32 cellular contexts compared by ENCODE assay signal in the genomic region with DNA sequence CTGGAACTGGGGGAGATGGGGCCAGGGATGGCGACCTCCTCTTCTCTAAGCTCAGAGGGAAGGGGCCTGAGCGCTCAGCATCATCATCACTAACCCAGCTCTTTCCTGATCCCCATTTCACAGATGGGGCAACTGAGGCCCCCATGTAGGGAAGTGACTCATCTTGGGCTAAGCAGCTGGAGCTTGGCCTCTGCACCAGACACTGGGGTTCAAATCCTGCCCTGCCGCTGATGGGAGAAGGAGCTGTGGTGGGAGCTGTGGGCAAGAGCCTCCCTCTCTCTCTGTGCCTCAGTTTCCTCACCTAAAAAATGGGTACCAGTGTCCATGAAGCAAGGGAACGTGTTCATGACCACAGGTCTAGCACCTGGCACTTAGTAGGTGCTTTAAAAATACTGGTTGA. TPM values are rescaled to one million over a fixed set of nuclear protein-coding genes. Genes with fewer than 3 reads are reported as not detected.
"Had no signal": no experiment of that assay in that cellular context is flagged by ENCODE, and none has a peak within 500 bp of the region (broad histone marks: within the 10 kb centered on the region; RNA-seq: fewer than 3 reads in every experiment).

No MANE protein-coding gene starts in this region.

- H3K36me3 ChIP-seq: brain microvascular endothelial cell, esophagus muscularis mucosa, gastrocnemius medialis, heart left ventricle had no signal

- H3K4me1 ChIP-seq: gastrocnemius medialis had no signal

- H3K27ac ChIP-seq: brain microvascular endothelial cell, coronary artery, dorsolateral prefrontal cortex, esophagus muscularis mucosa, foreskin keratinocyte, gastrocnemius medialis, heart left ventricle, VCaP had no signal

- ATAC-seq: activated T-helper 17 cell treated with anti-CD3 and anti-CD28 coated beads, Interleukin-2, amount 50 U/mL, for 72 hours; foreskin keratinocyte; gastrocnemius medialis; heart left ventricle; WTC11 had no signal

- H3K27me3 ChIP-seq: brain microvascular endothelial cell had no signal

- H3K4me3 ChIP-seq: coronary artery, dorsolateral prefrontal cortex, esophagus muscularis mucosa, gastrocnemius medialis, heart left ventricle had no signal

- H3K9me3 ChIP-seq: esophagus muscularis mucosa, gastrocnemius medialis, heart left ventricle had no signal

- DNase-seq: activated CD4-positive, alpha-beta memory T cell treated with anti-CD3 and anti-CD28 coated beads, Interleukin-2, amount 10 ng/mL, durations not matched to agents 7 days and 5 days; activated CD4-positive, alpha-beta T cell treated with anti-CD3 and anti-CD28 coated beads for 1 hour; activated CD4-positive, alpha-beta T cell treated with anti-CD3 and anti-CD28 coated beads for 4 hours; activated CD4-positive, alpha-beta T cell treated with anti-CD3 and anti-CD28 coated beads, Interleukin-2, amount 10 ng/mL, durations not matched to agents 7 days and 5 days; activated CD4-positive, alpha-beta T cell treated with anti-CD3 and anti-CD28 coated beads, Interleukin-2, amount 50 U/mL, for 4 hours; activated CD8-positive, alpha-beta memory T cell treated with anti-CD3 and anti-CD28 coated beads, Interleukin-2, amount 50 U/mL, for 48 hours; activated effector memory CD4-positive, alpha-beta T cell treated with Interleukin-2 at 50 U/mL for 16 hours; activated gamma-delta T cell treated with Interleukin-2 at 50 U/mL for 16 hours; activated naive CD4-positive, alpha-beta T cell treated with anti-CD3 and anti-CD28 coated beads, Interleukin-2, amount 50 U/mL, for 16 hours; activated naive CD4-positive, alpha-beta T cell treated with Interleukin-2 at 50 U/mL for 16 hours; activated T-cell treated with anti-CD3 and anti-CD28 coated beads for 4 hours; activated T-cell treated with anti-CD3 and anti-CD28 coated beads, Interleukin-2, amount 50 U/mL, for 24 hours; amniotic stem cell; anterior cingulate cortex; brain microvascular endothelial cell; dorsolateral prefrontal cortex; effector memory CD4-positive, alpha-beta T cell; erythroblast; foreskin keratinocyte; gastrocnemius medialis; glutamatergic neuron; T-helper 2 cell had no signal

- FAIRE-seq: astrocyte, bronchial epithelial cell, TTC549 had no signal

RNA-seq across cellular contexts. Expression of a gene that starts 2.6 kb away (rescaled TPM):
- total RNA-seq: activated CD4-positive, alpha-beta memory T cell treated with anti-CD3 and anti-CD28 coated beads, Interleukin-2, amount 10 ng/mL, durations not matched to agents 7 days and 5 days; activated T-helper 17 cell treated with anti-CD3 and anti-CD28 coated beads, Interleukin-2, amount 50 U/mL, for 72 hours; gastrocnemius medialis; T-helper 1 cell treated with Interleukin-12 subunit alpha and Interleukin-12 subunit beta and Interleukin-4 antibody, amounts not matched to agents 30 ng/mL and 1 ng/mL, for 36 hours had no signal
